In genomic region chr17:9020824-9021157, GRCh38 we compare ENCODE assay signal across 8 cellular contexts. TPM values are rescaled to one million over a fixed set of nuclear protein-coding genes. Genes with fewer than 3 reads are reported as not detected.
DNase-seq lines count a peak whose midpoint lies in the region; ATAC-seq, FAIRE-seq and TF ChIP-seq lines count a peak whose summit lies in the region.

No MANE protein-coding gene starts in this region.

- H2AFZ ChIP-seq in PC-3 (ENCODE audit: low read length), result 0 out of 2 replicates have a peak overlapping the region, but pooled peaks have one; percentile 38

- ATAC-seq in GM18498 (IDR thresholded peaks at IDR 0.05; ENCODE audit: unreplicated experiment), result peak; percentile 21
- no peak for ATAC-seq in PC-3
- ATAC-seq in sciatic nerve, result peak; percentile 5
- no peak for ATAC-seq in esophagus mucosa

- DNase-seq in PC-3 (no peak), fibroblast of the aortic adventitia (ENCODE audit: low read depth) (no peak), sciatic nerve (ENCODE audit: low spot score) (no peak), GDM1 (lab: John Stamatoyannopoulos, UW) (no peak), urothelium cell line (ENCODE audit: low spot score) (no peak), NCI-H2171 (lab: John Stamatoyannopoulos, UW) (no peak)

- H3K79me2 ChIP-seq in PC-3 (ENCODE audit: low read length), result no peaks in the 10 kb centered on the region

- BruUV-seq in PC-3 (replicated peaks; lab: Mats Ljungman, UMichigan), result no TSS peak

- POLR2A ChIA-PET in PC-3 (lab: Charles Lee; ENCODE audit: unreplicated experiment), result no interaction called here

- no peaks in the 10 kb centered on the region for H4K20me1 ChIP-seq in PC-3 (ENCODE audit: low read length)

- peaks cover 29% of the 10 kb centered on the region for H3K27me3 ChIP-seq in PC-3 (ENCODE audit: low read length)

- no peaks in the 10 kb centered on the region for H3K36me3 ChIP-seq in PC-3 (ENCODE audit: low read depth, low read length)

- H3K4me2 ChIP-seq in PC-3 (ENCODE audit: low read length), result peak overlapping the region; percentile 61

- no peaks in the 10 kb centered on the region for H3K9me3 ChIP-seq in PC-3 (ENCODE audit: low read length)

- no peaks in the 10 kb centered on the region for H3K4me1 ChIP-seq in PC-3 (ENCODE audit: insufficient read depth, low read length)

- no peak for FAIRE-seq in urothelium cell line (lab: Jason Lieb, UNC)

- H3K27ac ChIP-seq in PC-3 (ENCODE audit: low read length), result no peak overlapping the region

- H3F3A ChIP-seq in PC-3 (ENCODE audit: low read length, unreplicated experiment), result no peaks in the 10 kb centered on the region

- CTCF ChIA-PET in PC-3 (lab: Charles Lee), result no interaction called here

- H3K9me2 ChIP-seq in PC-3 (replicated peaks; ENCODE audit: low read length), result no peaks in the 10 kb centered on the region

- no peak overlapping the region for H3K9ac ChIP-seq in PC-3 (ENCODE audit: low read length)

- no peak for TF ChIP-seq CTCF in PC-3 (conservative IDR thresholded peaks at IDR 0.05; ENCODE audit: low read depth, low read length)
- no peak for TF ChIP-seq CTCF in fibroblast of the aortic adventitia (IDR thresholded peaks at IDR 0.05; ENCODE audit: insufficient read depth, low read length)

- intact Hi-C loops in PC-3 (cut with micrococcal nuclease), result no loop called here
- intact Hi-C loops in sciatic nerve (cut with DNase I), result no loop called here

- H3K4me3 ChIP-seq in PC-3 (ENCODE audit: low read length) (peak overlapping the region; percentile 60), fibroblast of the aortic adventitia (ENCODE audit: low read depth, low read length) (peak overlapping the region; percentile 54)

RNA-seq across cellular contexts. Expression of gene NTN1, which starts 0.5 kb away (rescaled TPM):
- total RNA-seq in PC-3 (2014; rRNA removed) (0.12 and 0.22 TPM in 2 replicates), fibroblast of the aortic adventitia (ENCODE audit: low replicate concordance) (0.33 and 0.81 TPM in 2 replicates), sciatic nerve (22.8 TPM), esophagus mucosa (9.1 TPM)

RNA-seq across cellular contexts. Expression of gene PIK3R5, which starts 55.3 kb away (rescaled TPM):
- total RNA-seq in PC-3 (2014; rRNA removed) (not detected in 2 replicates), fibroblast of the aortic adventitia (ENCODE audit: low replicate concordance) (not detected in 2 replicates), sciatic nerve (15.1 TPM), esophagus mucosa (0.88 TPM)

Comparison
In these comparisons a context has a peak if more than half of its experiments do, and no peak if none do; other contexts are left out.
1. ATAC-seq: peak in GM18498 (single experiment) and sciatic nerve (single experiment); none in PC-3 (single experiment) and esophagus mucosa (single experiment).